21 cellular contexts compared by ENCODE assay signal in genomic region chr11:31808268-31808667, GRCh38. TPM values are rescaled to one million over a fixed set of nuclear protein-coding genes. Genes with fewer than 3 reads are reported as not detected.
A peak's percentile ranks its signal among the peaks of the same experiment; 100 is the strongest.
DNase-seq lines count a peak whose midpoint lies in the region; ATAC-seq and TF ChIP-seq lines count a peak whose summit lies in the region.
"Had no signal": no experiment of that assay in that cellular context is flagged by ENCODE, and none has a peak within 500 bp of the region (broad histone marks: within the 10 kb centered on the region; RNA-seq: fewer than 3 reads in every experiment).

No MANE protein-coding gene starts in this region.

- H3K9me2 ChIP-seq in neural cell (ENCODE audit: insufficient read depth, low read length): no peaks in the 10 kb centered on the region

- H3K9ac ChIP-seq in ES-I3 (ENCODE audit: low read depth, low read length) (peak overlapping the region; percentile 5; the same call in 1 of the 2 replicates), neural cell (ENCODE audit: low read length) (peak overlapping the region; percentile 77)
- H3K9ac ChIP-seq: parathyroid adenoma had no signal

- no peak for DNase-seq in MG63
- no peak for DNase-seq in left ventricle myocardium superior
- no peak for DNase-seq in KG1 (lab: John Stamatoyannopoulos, UW)
- DNase-seq in SKM-1 treated with dmso at 0.1 percent for 144 hours (lab: John Stamatoyannopoulos, UW; ENCODE audit: unreplicated experiment): no peak
- DNase-seq: activated CD4-positive, alpha-beta T cell treated with anti-CD3 and anti-CD28 coated beads, Interleukin-2, amount 50 U/mL, for 1 hour; activated CD8-positive, alpha-beta memory T cell treated with anti-CD3 and anti-CD28 coated beads, Interleukin-2, amount 50 U/mL, for 48 hours; DMS 273 treated with DMSO at 0.1 percent for 48 hours; GF-D8; kidney; NCI-H1105 treated with DMSO at 0.1 percent for 48 hours; NCI-H526; stimulated activated CD4-positive, alpha-beta T cell treated with anti-CD3 and anti-CD28 coated beads, Interleukin-15, amount 100 ng/mL, for 24 hours had no signal

- peaks cover 64% of the 10 kb centered on the region for H3K79me2 ChIP-seq in neural cell (replicated peaks; ENCODE audit: insufficient read depth, low read length)
- H3K79me2 ChIP-seq: parathyroid adenoma had no signal

- TF ChIP-seq CTCF in neural cell (IDR thresholded peaks at IDR 0.05; ENCODE audit: poor library complexity, severe bottlenecking): no peak

- H4K20me1 ChIP-seq in neural cell (ENCODE audit: insufficient read depth): no peaks in the 10 kb centered on the region

- peaks cover 18% of the 10 kb centered on the region for H3F3A ChIP-seq in neural cell (ENCODE audit: insufficient read depth, low read length, poor library complexity, severe bottlenecking)

- intact Hi-C loops in left ventricle myocardium superior (cut with micrococcal nuclease): no loop called here

- peaks cover 26% of the 10 kb centered on the region for H3K4me1 ChIP-seq in ES-I3 (ENCODE audit: insufficient read depth, low read length)
- H3K4me1 ChIP-seq: parathyroid adenoma had no signal

- H3K9me3 ChIP-seq in ES-I3 (ENCODE audit: control insufficient read depth, insufficient read depth, low read length) (no peaks in the 10 kb centered on the region), MG63 (no peaks in the 10 kb centered on the region), neural cell (ENCODE audit: low read length) (no peaks in the 10 kb centered on the region)

- no peak for TF ChIP-seq RAD21 in neural cell (conservative IDR thresholded peaks at IDR 0.05)

- no peak for TF ChIP-seq EP300 in neural cell (conservative IDR thresholded peaks at IDR 0.05; ENCODE audit: poor library complexity, severe bottlenecking)

- H3K27ac ChIP-seq in cingulate gyrus (ENCODE audit: low read depth, low read length) (peak overlapping the region; percentile 26), neural cell (ENCODE audit: low read length) (peak overlapping the region; percentile 73)
- H3K27ac ChIP-seq: C4-2B, parathyroid adenoma had no signal

- peak overlapping the region; percentile 68 for H3K4me2 ChIP-seq in neural cell (ENCODE audit: low read length)

- H3K4me3 ChIP-seq in MG63 (peak overlapping the region; percentile 62), neural cell (ENCODE audit: low read length) (peak overlapping the region; percentile 97)

- ATAC-seq in left ventricle myocardium superior (no peak), HG03520 (IDR thresholded peaks at IDR 0.05; ENCODE audit: unreplicated experiment) (no peak)
- ATAC-seq: sciatic nerve had no signal

- no peak overlapping the region for H2AFZ ChIP-seq in neural cell (ENCODE audit: low read depth, low read length)
- H2AFZ ChIP-seq: parathyroid adenoma had no signal

- H3K36me3 ChIP-seq in ES-I3 (ENCODE audit: insufficient read depth, low read length) (no peaks in the 10 kb centered on the region), MG63 (peaks cover 2% of the 10 kb centered on the region; the same call in 1 of the 2 replicates), neural cell (ENCODE audit: insufficient read depth, low read length) (no peaks in the 10 kb centered on the region)

- H3K27me3 ChIP-seq in MG63: no peaks in the 10 kb centered on the region
- peaks cover 56% of the 10 kb centered on the region for H3K27me3 ChIP-seq in neural cell (ENCODE audit: insufficient read depth, low read depth, low read length)

TF ChIP-seq in neural cell, 6 proteins besides CTCF, POLR2A, EP300 and RAD21:
- no peak for TF ChIP-seq EZH2 (IDR thresholded peaks at IDR 0.05; ENCODE audit: borderline replicate concordance, insufficient read depth, low read length, poor library complexity, severe bottlenecking)
- TF ChIP-seq REST (IDR thresholded peaks at IDR 0.05; ENCODE audit: borderline replicate concordance): no peak
- TF ChIP-seq TAF1 (IDR thresholded peaks at IDR 0.05; ENCODE audit: low read depth): no peak
- TF ChIP-seq POLR2AphosphoS5 (IDR thresholded peaks at IDR 0.05): no peak
- no peak for TF ChIP-seq SMC3 (conservative IDR thresholded peaks at IDR 0.05; ENCODE audit: poor library complexity)
- TF ChIP-seq MXI1 (conservative IDR thresholded peaks at IDR 0.05; ENCODE audit: poor library complexity, severe bottlenecking): no peak

RNA-seq across cellular contexts. Expression of gene PAX6, which starts 2.9 kb away (rescaled TPM):
- 12.4 and 12.7 TPM in 2 replicates for total RNA-seq in MG63 (2014; rRNA removed; shearing (Covaris generic); ENCODE audit: low replicate concordance)
- polyA plus RNA-seq in neural cell: 72.6 and 74.7 TPM in 2 replicates
- 65.7 and 69.8 TPM in 2 replicates for polyA minus RNA-seq in neural cell
- not detected for total RNA-seq in left ventricle myocardium superior
- total RNA-seq: bronchial epithelial cell, kidney, lung microvascular endothelial cell, sciatic nerve had no signal

Comparison
In these comparisons a context has a peak if more than half of its experiments do, and no peak if none do; other contexts are left out.
1. RNA of gene PAX6, which starts 2.9 kb away (total RNA-seq): 12.4 to 12.7 TPM in MG63; not detected in left ventricle myocardium superior (single experiment); every median in the first group is over 10 times any median in the second.